9 cellular contexts compared by ENCODE assay signal in the genomic region with DNA sequence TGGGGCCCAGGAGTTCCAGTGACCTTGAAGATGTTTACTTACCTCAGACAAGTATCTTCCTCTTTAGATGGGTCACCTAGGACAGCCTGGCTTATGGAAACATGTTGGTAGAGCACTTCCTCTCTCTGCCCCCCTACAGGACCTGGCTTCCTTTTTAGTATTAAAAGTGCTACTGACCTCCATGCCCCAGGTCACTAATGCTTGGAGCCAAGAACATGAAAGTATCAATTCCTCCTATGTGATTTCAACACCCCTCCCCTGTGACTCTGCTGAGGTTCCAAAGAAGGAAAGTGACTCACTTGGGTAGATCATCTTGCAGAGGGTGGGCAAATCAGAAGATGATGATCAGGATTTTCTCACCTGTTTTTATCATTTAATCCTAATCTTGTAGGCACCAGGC.
A peak's percentile ranks its signal among the peaks of the same experiment; 100 is the strongest.
DNase-seq lines count a peak whose midpoint lies in the region; ATAC-seq and TF ChIP-seq lines count a peak whose summit lies in the region.
"Had no signal": no experiment of that assay in that cellular context is flagged by ENCODE, and none has a peak within 500 bp of the region (broad histone marks: within the 10 kb centered on the region; RNA-seq: fewer than 3 reads in every experiment).

No MANE protein-coding gene starts in this region.

- no peaks in the 10 kb centered on the region for H3K9me3 ChIP-seq in MM.1S (replicated peaks; ENCODE audit: insufficient read depth, low read length)

- H3K27me3 Mint-ChIP-seq in endothelial cell (ENCODE audit: unreplicated experiment): no peaks in the 10 kb centered on the region

- no peaks in the 10 kb centered on the region for H3K36me3 ChIP-seq in MM.1S (replicated peaks; ENCODE audit: insufficient read depth, low read length)

- CTCF ChIA-PET in HEK293T (lab: Yijun Ruan, JAX): interaction anchor here (0.8 kb wide), 1 partner anchor 135 kb away, joined by 3 read pairs; no protein-coding TSS in a partner anchor

- H3K9ac ChIP-seq in MM.1S (ENCODE audit: low read length): no peak overlapping the region

- no peak overlapping the region for H3K4me3 ChIP-seq in MM.1S (ENCODE audit: low read length)

- H3K27ac Mint-ChIP-seq in endothelial cell (ENCODE audit: unreplicated experiment): no peak overlapping the region

- no peak overlapping the region for H2AFZ ChIP-seq in MM.1S (ENCODE audit: low read length)

- no peaks in the 10 kb centered on the region for H3K79me2 ChIP-seq in MM.1S (ENCODE audit: low read length)

- H3K27me3 ChIP-seq in MM.1S (replicated peaks; ENCODE audit: insufficient read depth, low read length): no peaks in the 10 kb centered on the region

- DNase-seq in MM.1S (peak; percentile 25), iris pigment epithelial cell (ENCODE audit: low read depth) (peak; percentile 26), endothelial cell (ENCODE audit: low spot score) (no peak), HEK293T (ENCODE audit: extremely low spot score) (no peak)
- DNase-seq in stimulated activated CD4-positive, alpha-beta T cell treated with anti-CD3 and anti-CD28 coated beads, Interleukin-15, amount 100 ng/mL, for 24 hours: no peak
- no peak for DNase-seq in activated naive CD4-positive, alpha-beta T cell (lab: John Stamatoyannopoulos, UW)
- DNase-seq: DND-41 had no signal

- no peaks in the 10 kb centered on the region for H3F3A ChIP-seq in MM.1S (ENCODE audit: insufficient read depth, low read length)

- no peaks in the 10 kb centered on the region for H3K36me3 Mint-ChIP-seq in endothelial cell (ENCODE audit: low read depth, unreplicated experiment)

- H3K9me3 Mint-ChIP-seq in endothelial cell (ENCODE audit: unreplicated experiment): no peaks in the 10 kb centered on the region

- H3K27ac ChIP-seq in MM.1S (ENCODE audit: low read length): no peak overlapping the region

- H3K4me2 ChIP-seq in MM.1S (ENCODE audit: low read depth, low read length): no peak overlapping the region

- POLR2A ChIA-PET in HEK293T (lab: Yijun Ruan, JAX): no interaction called here

- H3K4me1 Mint-ChIP-seq in endothelial cell (ENCODE audit: unreplicated experiment): no peaks in the 10 kb centered on the region

- H3K9me2 ChIP-seq in MM.1S (replicated peaks; ENCODE audit: insufficient read depth, low read length): no peaks in the 10 kb centered on the region

- 0 out of 2 replicates have a peak, but pooled peaks cover 7% of the 10 kb centered on the region for H3K4me1 ChIP-seq in MM.1S (ENCODE audit: low read length)

- TF ChIP-seq CTCF in MM.1S (IDR thresholded peaks at IDR 0.05; ENCODE audit: low read length): no peak
- TF ChIP-seq CTCF in endothelial cell (IDR thresholded peaks at IDR 0.05; ENCODE audit: unreplicated experiment): no peak

- peak; percentile 70 for ATAC-seq in GM18499 (IDR thresholded peaks at IDR 0.05; ENCODE audit: insufficient read depth, unreplicated experiment)
- peak; percentile 63 for ATAC-seq in GM21737 (IDR thresholded peaks at IDR 0.05; ENCODE audit: unreplicated experiment)

- H4K20me1 ChIP-seq in MM.1S (ENCODE audit: insufficient read depth, low read length): no peaks in the 10 kb centered on the region

- H3K4me3 Mint-ChIP-seq in endothelial cell (ENCODE audit: unreplicated experiment): no peak overlapping the region

TF ChIP-seq in HEK293T, 16 proteins besides CTCF, POLR2A, EP300 and RAD21:
- TF ChIP-seq SUZ12 (IDR thresholded peaks at IDR 0.05) (no peak), BHLHE40 (IDR thresholded peaks at IDR 0.05; ENCODE audit: borderline replicate concordance) (no peak), NFRKB (IDR thresholded peaks at IDR 0.05) (no peak), FOXK2 (IDR thresholded peaks at IDR 0.05) (no peak), ELF4 (IDR thresholded peaks at IDR 0.05) (no peak), ZNF384 (IDR thresholded peaks at IDR 0.05) (no peak), HDGF (IDR thresholded peaks at IDR 0.05; ENCODE audit: borderline replicate concordance) (no peak), FOXA1 (IDR thresholded peaks at IDR 0.05) (no peak), FOXM1 (IDR thresholded peaks at IDR 0.05; ENCODE audit: borderline replicate concordance) (no peak), LEF1 (IDR thresholded peaks at IDR 0.05; ENCODE audit: borderline replicate concordance) (no peak), CTBP1 (IDR thresholded peaks at IDR 0.05; ENCODE audit: borderline replicate concordance) (no peak)
TF ChIP-seq in HEK293T: peak in this region for 0.

Comparison
In these comparisons a context has a peak if more than half of its experiments do, and no peak if none do; other contexts are left out.
1. DNase-seq: peak in MM.1S (single experiment) and iris pigment epithelial cell (single experiment); none in stimulated activated CD4-positive, alpha-beta T cell treated with anti-CD3 and anti-CD28 coated beads, Interleukin-15, amount 100 ng/mL, for 24 hours (single experiment), endothelial cell (single experiment), HEK293T (single experiment) and activated naive CD4-positive, alpha-beta T cell (0 of 4).